ENCODE assay signal across 18 cellular contexts in the genomic region with DNA sequence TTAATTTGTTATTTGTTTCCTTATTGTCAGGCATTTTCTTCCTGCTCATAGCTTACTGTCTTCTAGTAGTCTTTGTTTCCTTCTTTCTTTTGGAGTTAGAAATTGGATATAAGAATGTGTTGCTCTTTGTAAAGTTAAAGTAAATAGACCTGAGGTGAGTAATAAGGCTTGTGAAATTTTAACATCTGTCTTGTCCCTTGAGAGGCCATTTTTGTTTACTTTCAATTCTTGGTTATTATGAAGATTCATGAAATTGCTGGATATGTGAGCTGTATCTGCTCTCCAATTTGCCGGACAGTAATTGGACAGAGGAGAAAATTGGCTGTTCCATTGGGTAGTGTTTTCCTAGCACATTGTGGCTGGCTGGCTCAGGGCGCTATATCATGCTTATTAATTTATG.
DNase-seq lines count a peak whose midpoint lies in the region; ATAC-seq, FAIRE-seq and TF ChIP-seq lines count a peak whose summit lies in the region.
"Had no signal": no experiment of that assay in that cellular context is flagged by ENCODE, and none has a peak within 500 bp of the region (broad histone marks: within the 10 kb centered on the region; RNA-seq: fewer than 3 reads in every experiment).

No MANE protein-coding gene starts in this region.

- no peaks in the 10 kb centered on the region for H3K9me2 ChIP-seq in PC-9 (ENCODE audit: insufficient read depth)

- TF ChIP-seq CTCF in PC-9 (conservative IDR thresholded peaks at IDR 0.05) (no peak), fibroblast of the aortic adventitia (IDR thresholded peaks at IDR 0.05; ENCODE audit: insufficient read depth, low read length) (no peak), omental fat pad (IDR thresholded peaks at IDR 0.05) (no peak)

- H3K27me3 ChIP-seq in PC-9 (ENCODE audit: insufficient read depth, low read depth): no peaks in the 10 kb centered on the region
- H3K27me3 ChIP-seq: ovary, thyroid gland had no signal

- no TSS peak for BruUV-seq in PC-9 (replicated peaks; lab: Mats Ljungman, UMichigan)

- H3K79me2 ChIP-seq in PC-9 (ENCODE audit: low read depth): no peaks in the 10 kb centered on the region

- TF ChIP-seq POLR2A in H54 (IDR thresholded peaks at IDR 0.05; ENCODE audit: low read depth, low read length): no peak

- no peaks in the 10 kb centered on the region for H3K9me3 ChIP-seq in PC-9 (ENCODE audit: insufficient read depth, low read depth)
- H3K9me3 ChIP-seq: ovary, thyroid gland had no signal

- CTCF ChIA-PET in PC-9 (lab: Charles Lee): no interaction called here

- DNase-seq in NCI-H2171 treated with DMSO at 0.1 percent for 48 hours (lab: John Stamatoyannopoulos, UW) (peak; percentile 36), NCI-H2171 (lab: John Stamatoyannopoulos, UW) (no peak), PC-9 (peak in 1 of 2 experiments; percentile 44), fibroblast of the aortic adventitia (ENCODE audit: low read depth) (peak; percentile 51), NCI-H128 (lab: John Stamatoyannopoulos, UW; ENCODE audit: unreplicated experiment) (no peak), omental fat pad (ENCODE audit: low spot score) (no peak), H54 (ENCODE audit: insufficient read length, low spot score) (no peak)
- DNase-seq: 8988T; activated B cell treated with CpG ODN at 0.5 μM for 24 hours; activated CD8-positive, alpha-beta memory T cell treated with anti-CD3 and anti-CD28 coated beads for 24 hours; CD8-positive, alpha-beta memory T cell; endodermal cell; NCI-H2029 treated with DMSO at 0.1 percent for 48 hours; NCI-H524; ovary; thyroid gland had no signal

- H3K4me2 ChIP-seq in PC-9: no peak overlapping the region
- H3K4me2 ChIP-seq: smooth muscle cell had no signal

- no peaks in the 10 kb centered on the region; the same call in 1 of the 2 replicates for H3F3A ChIP-seq in PC-9 (ENCODE audit: insufficient read depth, low read depth)

- intact Hi-C loops in PC-9 (cut with micrococcal nuclease; ENCODE audit: unreplicated experiment): no loop called here

- peak overlapping the region; percentile 27; the same call in 1 of the 2 replicates for H3K27ac ChIP-seq in PC-9
- H3K27ac ChIP-seq: ovary, thyroid gland had no signal

- no peak for ATAC-seq in GM18861 (IDR thresholded peaks at IDR 0.05; ENCODE audit: unreplicated experiment)
- ATAC-seq in omental fat pad (ENCODE audit: low FRiP score): no peak

- H2AFZ ChIP-seq in PC-9: no peak overlapping the region

- no peaks in the 10 kb centered on the region for H4K20me1 ChIP-seq in PC-9 (ENCODE audit: insufficient read depth)

- FAIRE-seq in H54 (lab: Jason Lieb, UNC): no peak

- H3K4me3 ChIP-seq in PC-9 (no peak overlapping the region), fibroblast of the aortic adventitia (ENCODE audit: low read depth, low read length) (no peak overlapping the region)
- H3K4me3 ChIP-seq: ovary, smooth muscle cell, thyroid gland had no signal

- POLR2A ChIA-PET in PC-9 (lab: Charles Lee; ENCODE audit: unreplicated experiment): no interaction called here

- H3K36me3 ChIP-seq in PC-9 (ENCODE audit: low read depth): no peaks in the 10 kb centered on the region
- H3K36me3 ChIP-seq: ovary, thyroid gland had no signal

- peaks cover 8% of the 10 kb centered on the region for H3K4me1 ChIP-seq in PC-9 (replicated peaks; ENCODE audit: insufficient read depth)
- H3K4me1 ChIP-seq: thyroid gland had no signal

Comparison
In these comparisons a context has a peak if more than half of its experiments do, and no peak if none do; other contexts are left out.
1. DNase-seq: peak in NCI-H2171 treated with DMSO at 0.1 percent for 48 hours (single experiment) and fibroblast of the aortic adventitia (single experiment); none in NCI-H2171 (single experiment), NCI-H128 (single experiment), omental fat pad (single experiment) and H54 (single experiment).